ENCODE assay signal across 9 cellular contexts in genomic region chr19:46347985-46348384, GRCh38. TPM values are rescaled to one million over a fixed set of nuclear protein-coding genes. Genes with fewer than 3 reads are reported as not detected.
DNase-seq lines count a peak whose midpoint lies in the region; ATAC-seq, FAIRE-seq and TF ChIP-seq lines count a peak whose summit lies in the region.
"Had no signal": no experiment of that assay in that cellular context is flagged by ENCODE, and none has a peak within 500 bp of the region (broad histone marks: within the 10 kb centered on the region; RNA-seq: fewer than 3 reads in every experiment).

No MANE protein-coding gene starts in this region.

- H3K27ac ChIP-seq in CD4-positive, CD25-positive, alpha-beta regulatory T cell (ENCODE audit: insufficient read depth, low read length, poor library complexity, severe bottlenecking), result no peak overlapping the region
- no peak overlapping the region for H3K27ac ChIP-seq in Karpas-422 (ENCODE audit: low read length)

- ATAC-seq in CD4-positive, CD25-positive, alpha-beta regulatory T cell (ENCODE audit: low read depth in 2 of 2), result no peak
- no peak for ATAC-seq in central memory CD8-positive, alpha-beta T cell (replicated peaks; ENCODE audit: extremely low read depth, poor library complexity, severe bottlenecking)
- ATAC-seq in mucosa of descending colon, result no peak
- no peak for ATAC-seq in GM18868 (IDR thresholded peaks at IDR 0.05; ENCODE audit: unreplicated experiment)
- ATAC-seq in HG02938 (IDR thresholded peaks at IDR 0.05; ENCODE audit: unreplicated experiment), result no peak

- peaks cover 58% of the 10 kb centered on the region for H3K79me2 ChIP-seq in Karpas-422 (ENCODE audit: low read length)

- no peak for TF ChIP-seq POLR2A in GM12891 (IDR thresholded peaks at IDR 0.05; ENCODE audit: low read depth, low read length)

- no peak for DNase-seq in CD4-positive, CD25-positive, alpha-beta regulatory T cell
- DNase-seq in Karpas-422, result peak; percentile 44
- DNase-seq in central memory CD8-positive, alpha-beta T cell (ENCODE audit: low spot score in 2 of 2), result no peak
- no peak for DNase-seq in GM12891 (ENCODE audit: insufficient read length, low spot score)
- DNase-seq in mucosa of descending colon, result no peak

- peaks cover 5% of the 10 kb centered on the region for H3K27me3 Mint-ChIP-seq in CD4-positive, CD25-positive, alpha-beta regulatory T cell
- H3K27me3 Mint-ChIP-seq in central memory CD8-positive, alpha-beta T cell, result no peaks in the 10 kb centered on the region
- no peaks in the 10 kb centered on the region for H3K27me3 Mint-ChIP-seq in nephron (ENCODE audit: low read depth)

- H3K9me2 ChIP-seq in Karpas-422 (replicated peaks; ENCODE audit: insufficient read depth, low read length), result no peaks in the 10 kb centered on the region

- H3K9me3 ChIP-seq in CD4-positive, CD25-positive, alpha-beta regulatory T cell (ENCODE audit: control insufficient read depth in 2 of 2, low read length in 2 of 2), result no peaks in the 10 kb centered on the region
- H3K9me3 ChIP-seq in Karpas-422 (ENCODE audit: low read length), result no peaks in the 10 kb centered on the region
- no peaks in the 10 kb centered on the region for H3K9me3 ChIP-seq in mucosa of descending colon

- peak overlapping the region; percentile 79 for H3K4me2 ChIP-seq in Karpas-422 (ENCODE audit: low read depth, low read length, poor library complexity, severe bottlenecking)

- H3K4me1 ChIP-seq in CD4-positive, CD25-positive, alpha-beta regulatory T cell (ENCODE audit: control insufficient read depth, insufficient read depth, low read length, poor library complexity, severe bottlenecking), result peaks cover 50% of the 10 kb centered on the region
- H3K4me1 ChIP-seq in Karpas-422 (ENCODE audit: low read length) (peaks cover 47% of the 10 kb centered on the region), mucosa of descending colon (ENCODE audit: low read depth) (peaks cover 42% of the 10 kb centered on the region)

- no peaks in the 10 kb centered on the region for H3K27me3 ChIP-seq in CD4-positive, CD25-positive, alpha-beta regulatory T cell (ENCODE audit: control insufficient read depth, insufficient read depth, low read length)
- H3K27me3 ChIP-seq in Karpas-422 (ENCODE audit: low read length), result no peaks in the 10 kb centered on the region

- H3K4me3 Mint-ChIP-seq in CD4-positive, CD25-positive, alpha-beta regulatory T cell, result peak overlapping the region; percentile 90 to 96 (median 94)
- H3K4me3 Mint-ChIP-seq in central memory CD8-positive, alpha-beta T cell, result peak overlapping the region; percentile 84
- peak overlapping the region; percentile 97 to 98 (median 98) for H3K4me3 Mint-ChIP-seq in nephron

- H3K4me1 Mint-ChIP-seq in CD4-positive, CD25-positive, alpha-beta regulatory T cell, result peaks cover 11 to 67% (median 40%) of the 10 kb centered on the region in 4 donors
- peaks cover 62% of the 10 kb centered on the region for H3K4me1 Mint-ChIP-seq in central memory CD8-positive, alpha-beta T cell
- peaks cover 40% of the 10 kb centered on the region for H3K4me1 Mint-ChIP-seq in nephron

- H3K9me3 Mint-ChIP-seq in CD4-positive, CD25-positive, alpha-beta regulatory T cell, result peaks cover 0 to 2% (median 0%) of the 10 kb centered on the region in 7 donors
- H3K9me3 Mint-ChIP-seq in central memory CD8-positive, alpha-beta T cell, result no peaks in the 10 kb centered on the region
- H3K9me3 Mint-ChIP-seq in nephron, result no peaks in the 10 kb centered on the region

- peaks cover 5% of the 10 kb centered on the region for H3K36me3 Mint-ChIP-seq in CD4-positive, CD25-positive, alpha-beta regulatory T cell
- H3K36me3 Mint-ChIP-seq in central memory CD8-positive, alpha-beta T cell (ENCODE audit: insufficient read depth), result peaks cover 9% of the 10 kb centered on the region
- H3K36me3 Mint-ChIP-seq in nephron (ENCODE audit: low read depth), result peaks cover 3% of the 10 kb centered on the region

- H3K27ac Mint-ChIP-seq in CD4-positive, CD25-positive, alpha-beta regulatory T cell, result peak overlapping the region in 2 of 3 donors; percentile 93 to 95
- peak overlapping the region; percentile 68 for H3K27ac Mint-ChIP-seq in central memory CD8-positive, alpha-beta T cell (ENCODE audit: low read depth)
- peak overlapping the region in 1 of 3 experiments; percentile 84 for H3K27ac Mint-ChIP-seq in nephron

- peak overlapping the region; percentile 53 for H3K4me3 ChIP-seq in CD4-positive, CD25-positive, alpha-beta regulatory T cell (ENCODE audit: low read depth, low read length)
- peak overlapping the region; percentile 99 for H3K4me3 ChIP-seq in Karpas-422 (ENCODE audit: low read length)
- no peak overlapping the region for H3K4me3 ChIP-seq in mucosa of descending colon

- TF ChIP-seq CTCF in nephron (IDR thresholded peaks at IDR 0.05; ENCODE audit: unreplicated experiment in 3 of 3) (no peak), mucosa of descending colon (IDR thresholded peaks at IDR 0.05) (no peak)

- H3K36me3 ChIP-seq in CD4-positive, CD25-positive, alpha-beta regulatory T cell (ENCODE audit: control insufficient read depth, insufficient read depth, low read length), result no peaks in the 10 kb centered on the region
- H3K36me3 ChIP-seq in Karpas-422 (ENCODE audit: insufficient read depth, low read length) (peaks cover 7% of the 10 kb centered on the region), mucosa of descending colon (ENCODE audit: low read depth) (no peaks in the 10 kb centered on the region)

- H2AFZ ChIP-seq in Karpas-422 (ENCODE audit: low read length), result no peak overlapping the region

- no peak for FAIRE-seq in GM12891 (lab: Jason Lieb, UNC)
- FAIRE-seq: bronchial epithelial cell had no signal

- H4K20me1 ChIP-seq in Karpas-422 (ENCODE audit: insufficient read depth, low read depth, low read length), result peaks cover 22% of the 10 kb centered on the region

- peak overlapping the region; percentile 99 for H3K9ac ChIP-seq in Karpas-422 (ENCODE audit: low read length)

- intact Hi-C loops in mucosa of descending colon (cut with DNase I, micrococcal nuclease), result no loop called here

TF ChIP-seq in GM12891, 5 proteins besides CTCF, POLR2A, EP300 and RAD21:
- TF ChIP-seq POU2F2 (IDR thresholded peaks at IDR 0.05; ENCODE audit: low read depth, low read length), result no peak
- TF ChIP-seq POLR2AphosphoS5 (IDR thresholded peaks at IDR 0.05; ENCODE audit: low read depth, low read length), result no peak
- TF ChIP-seq TAF1 (IDR thresholded peaks at IDR 0.05; ENCODE audit: low read depth, low read length), result no peak
- TF ChIP-seq SPI1 (IDR thresholded peaks at IDR 0.05; ENCODE audit: low read depth, low read length), result no peak
- TF ChIP-seq PAX5 (IDR thresholded peaks at IDR 0.05; ENCODE audit: insufficient read depth, low read length, severe bottlenecking), result no peak
TF ChIP-seq in GM12891: peak in this region for 0.

RNA-seq across cellular contexts. Expression of gene PPP5C, which starts 1.1 kb away (rescaled TPM):
- total RNA-seq in CD4-positive, CD25-positive, alpha-beta regulatory T cell, result 34.6 TPM
- 10 to 100 TPM; 16.2 to 24.8 (median 18.8) TPM for polyA plus RNA-seq in CD4-positive, CD25-positive, alpha-beta regulatory T cell
- 31.1 and 57.5 TPM in 2 replicates for total RNA-seq in Karpas-422 (2014; rRNA removed; shearing (Covaris generic); ENCODE audit: low replicate concordance)
- 42.5 TPM for polyA plus RNA-seq in GM12891 (2012; ENCODE audit: low read depth, missing spikeins)
- total RNA-seq in mucosa of descending colon, result 10 to 100 TPM; 55.3 to 71.6 (median 59.4) TPM

RNA-seq across cellular contexts. Expression of gene HIF3A, which starts 51.1 kb away (rescaled TPM):
- total RNA-seq in CD4-positive, CD25-positive, alpha-beta regulatory T cell, result not detected
- polyA plus RNA-seq in CD4-positive, CD25-positive, alpha-beta regulatory T cell, result not detected
- total RNA-seq in Karpas-422 (2014; rRNA removed; shearing (Covaris generic); ENCODE audit: low replicate concordance), result not detected in 2 replicates
- polyA plus RNA-seq in GM12891 (2012; ENCODE audit: low read depth, missing spikeins), result not detected
- 10 to 100 TPM in 2 of 3 donors, 1 to 10 TPM in 1; 4.9 to 96.1 (median 19.0) TPM for total RNA-seq in mucosa of descending colon
